ENCODE assay signal across 14 cellular contexts in the genomic region with DNA sequence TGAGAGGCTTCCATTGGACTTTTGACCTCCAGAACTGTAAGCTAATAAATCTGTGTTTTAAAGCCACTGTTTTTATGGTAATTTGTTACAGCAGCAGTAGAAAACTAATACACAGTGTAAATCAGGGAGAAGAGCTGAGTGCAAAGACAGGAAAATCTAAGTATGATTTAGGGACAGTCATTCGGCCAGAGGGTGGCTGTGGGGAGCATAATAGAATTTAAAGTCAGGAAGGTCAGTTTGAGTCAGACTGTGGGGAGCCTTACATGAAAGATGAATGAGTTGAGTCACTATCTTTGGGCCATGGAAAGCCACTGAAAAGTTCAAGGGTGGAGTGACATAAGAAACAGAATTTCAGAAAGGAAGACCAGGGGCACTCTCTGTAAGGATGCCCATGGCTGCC. TPM values are rescaled to one million over a fixed set of nuclear protein-coding genes. Genes with fewer than 3 reads are reported as not detected.
A peak's percentile ranks its signal among the peaks of the same experiment; 100 is the strongest.
DNase-seq lines count a peak whose midpoint lies in the region; ATAC-seq and TF ChIP-seq lines count a peak whose summit lies in the region.
"Had no signal": no experiment of that assay in that cellular context is flagged by ENCODE, and none has a peak within 500 bp of the region (broad histone marks: within the 10 kb centered on the region; RNA-seq: fewer than 3 reads in every experiment).

No MANE protein-coding gene starts in this region.

- TF ChIP-seq CTCF in fibroblast of mammary gland (conservative IDR thresholded peaks at IDR 0.05; ENCODE audit: control insufficient read depth, insufficient read depth, low read depth, low read length), result no peak
- TF ChIP-seq CTCF in uterus (IDR thresholded peaks at IDR 0.05), result no peak

- ATAC-seq in GM21447 (IDR thresholded peaks at IDR 0.05; ENCODE audit: unreplicated experiment), result peak; percentile 55
- peak; percentile 75 for ATAC-seq in HG03342 (IDR thresholded peaks at IDR 0.05; ENCODE audit: unreplicated experiment)
- ATAC-seq in HG03135 (IDR thresholded peaks at IDR 0.05; ENCODE audit: unreplicated experiment), result no peak
- ATAC-seq: A549 had no signal

- H3K4me1 ChIP-seq in uterus, result no peaks in the 10 kb centered on the region
- H3K4me1 ChIP-seq: A549, Caco-2, esophagus muscularis mucosa had no signal

- H3K27me3 ChIP-seq in uterus, result no peaks in the 10 kb centered on the region
- H3K27me3 ChIP-seq: esophagus muscularis mucosa had no signal

- TF ChIP-seq POLR2A in uterus (IDR thresholded peaks at IDR 0.05), result no peak

- H3K36me3 ChIP-seq in uterus, result no peaks in the 10 kb centered on the region
- H3K36me3 ChIP-seq: esophagus muscularis mucosa had no signal

- peak; percentile 32 for DNase-seq in activated CD4-positive, alpha-beta T cell treated with anti-CD3 and anti-CD28 coated beads for 48 hours
- DNase-seq in activated CD4-positive, alpha-beta T cell treated with anti-CD3 and anti-CD28 coated beads, Interleukin-2, amount 50 U/mL, for 48 hours, result no peak
- DNase-seq in fibroblast of mammary gland (ENCODE audit: low read depth) (peak; percentile 51), NCI-H1092 (lab: John Stamatoyannopoulos, UW) (no peak), uterus (no peak)
- DNase-seq: Caco-2, Karpas-422, OCI-M1, small intestine had no signal

- intact Hi-C loops in uterus (cut with DNase I; ENCODE audit: low total_unique reads), result loop anchor here (10.0 kb wide), 1 partner anchor 58 kb away; no protein-coding TSS in a partner anchor

- H3K4me3 ChIP-seq in fibroblast of mammary gland (ENCODE audit: control insufficient read depth, low read depth, low read length) (no peak overlapping the region), uterus (no peak overlapping the region)
- H3K4me3 ChIP-seq: A549, esophagus muscularis mucosa had no signal

- H3K9me3 ChIP-seq in uterus, result no peaks in the 10 kb centered on the region
- H3K9me3 ChIP-seq: A549, Caco-2, esophagus muscularis mucosa had no signal

- no peak overlapping the region for H3K27ac ChIP-seq in uterus
- H3K27ac ChIP-seq: A549, esophagus muscularis mucosa had no signal

RNA-seq across cellular contexts. Expression of a gene that starts 52.4 kb away (rescaled TPM):
- 10 to 100 TPM in 3 of 4 donors, 1 to 10 TPM in 1; 2.9 to 34.3 (median 19.2) TPM for total RNA-seq in uterus

Comparison
In these comparisons a context has a peak if more than half of its experiments do, and no peak if none do; other contexts are left out.
1. DNase-seq: peak in activated CD4-positive, alpha-beta T cell treated with anti-CD3 and anti-CD28 coated beads for 48 hours (single experiment) and fibroblast of mammary gland (single experiment); none in activated CD4-positive, alpha-beta T cell treated with anti-CD3 and anti-CD28 coated beads, Interleukin-2, amount 50 U/mL, for 48 hours (0 of 2), NCI-H1092 (single experiment) and uterus (0 of 2).